ENCODE assay signal across 15 cellular contexts in the genomic region with DNA sequence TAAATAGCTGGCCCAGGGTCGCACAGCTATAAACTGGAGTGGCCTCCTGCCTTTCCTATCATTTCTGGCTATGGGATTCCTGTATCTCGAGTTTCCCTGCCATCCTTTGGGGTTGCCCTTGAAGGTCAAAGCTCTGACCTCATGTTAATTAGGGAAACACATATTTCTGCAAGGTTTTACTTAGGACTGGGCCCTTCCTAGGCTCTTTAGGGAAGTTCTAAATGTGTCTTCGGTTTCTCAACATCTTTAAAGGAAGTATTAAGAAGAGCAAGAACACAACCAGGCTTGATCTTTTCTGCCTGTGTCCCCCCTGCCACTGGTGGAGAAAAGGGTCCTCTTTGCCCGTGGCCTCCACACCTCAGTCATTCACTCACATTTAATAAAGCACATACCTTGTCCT. TPM values are rescaled to one million over a fixed set of nuclear protein-coding genes. Genes with fewer than 3 reads are reported as not detected.
A peak's percentile ranks its signal among the peaks of the same experiment; 100 is the strongest.
DNase-seq lines count a peak whose midpoint lies in the region; ATAC-seq, FAIRE-seq and TF ChIP-seq lines count a peak whose summit lies in the region.
"Had no signal": no experiment of that assay in that cellular context is flagged by ENCODE, and none has a peak within 500 bp of the region (broad histone marks: within the 10 kb centered on the region; RNA-seq: fewer than 3 reads in every experiment).

No MANE protein-coding gene starts in this region.

- peak overlapping the region; percentile 54 to 98 (median 83); a peak in 21 of 22 replicates for H3K9ac ChIP-seq in BLaER1 treated with 17β-estradiol and CSF1 and Interleukin-3, amounts not matched to agents 10 nM and 100 nM
- no peak overlapping the region for H3K9ac ChIP-seq in mesenchymal stem cell (ENCODE audit: low read length)

- no peaks in the 10 kb centered on the region; a peak in 2 of 22 replicates for H3K9me3 ChIP-seq in BLaER1 treated with 17β-estradiol and CSF1 and Interleukin-3, amounts not matched to agents 10 nM and 100 nM (replicated peaks in 1 of 11)
- H3K9me3 ChIP-seq in T-helper 17 cell (ENCODE audit: control insufficient read depth, low read length, poor library complexity, severe bottlenecking) = no peaks in the 10 kb centered on the region
- no peaks in the 10 kb centered on the region for H3K9me3 ChIP-seq in mesenchymal stem cell (ENCODE audit: control insufficient read depth, low read length)

- H3K4me1 Mint-ChIP-seq in T-helper 17 cell = peaks cover 86% of the 10 kb centered on the region

- H3K79me1 ChIP-seq in mesenchymal stem cell (replicated peaks; ENCODE audit: low read length, poor library complexity, severe bottlenecking) = no peaks in the 10 kb centered on the region

- H2BK15ac ChIP-seq in mesenchymal stem cell (ENCODE audit: low read depth, poor library complexity, severe bottlenecking) = no peak overlapping the region

- H3K27ac ChIP-seq in BLaER1 treated with 17β-estradiol and CSF1 and Interleukin-3, amounts not matched to agents 10 nM and 100 nM = peak overlapping the region; percentile 67 to 99 (median 95)
- H3K27ac ChIP-seq in mesenchymal stem cell (ENCODE audit: low read length, poor library complexity, severe bottlenecking) = no peak overlapping the region
- H3K27ac ChIP-seq: RWPE1 had no signal

- DNase-seq in GM12892 (ENCODE audit: insufficient read length) (no peak), T-helper 17 cell (no peak), mesenchymal stem cell (no peak), left lobe of liver (ENCODE audit: low spot score) (no peak), SK-N-DZ (ENCODE audit: low spot score) (no peak), OCI-M2 (lab: John Stamatoyannopoulos, UW; ENCODE audit: unreplicated experiment) (no peak)
- DNase-seq: COR-L47; NCI-H2029 treated with DMSO at 0.1 percent for 48 hours; stimulated activated CD4-positive, alpha-beta T cell treated with anti-CD3 and anti-CD28 coated beads, Interleukin-12 subunit alpha, Interleukin-12 subunit beta, amount 100 ng/mL, for 4 hours; stimulated activated CD8-positive, alpha-beta memory T cell treated with anti-CD3 and anti-CD28 coated beads, Interleukin-4, amount 100 ng/mL, for 48 hours had no signal

- WGBS in mesenchymal stem cell = 81% methylated on average over 4 of the region's 4 CpGs

- peak; percentile 93 for FAIRE-seq in GM12892 (lab: Jason Lieb, UNC)

- H3K27ac Mint-ChIP-seq in T-helper 17 cell = peak overlapping the region; percentile 99

- H3K4me2 ChIP-seq in BLaER1 treated with 17β-estradiol and CSF1 and Interleukin-3, amounts not matched to agents 10 nM and 100 nM = peak overlapping the region; percentile 85 to 99 (median 97)
- no peak overlapping the region for H3K4me2 ChIP-seq in mesenchymal stem cell (ENCODE audit: low read length, poor library complexity, severe bottlenecking)

- no peak overlapping the region for H2AFZ ChIP-seq in mesenchymal stem cell (ENCODE audit: low read depth, low read length)

- peaks cover 14 to 100% (median 53%) of the 10 kb centered on the region in 11 experiments for H4K20me1 ChIP-seq in BLaER1 treated with 17β-estradiol and CSF1 and Interleukin-3, amounts not matched to agents 10 nM and 100 nM

- peak overlapping the region in 1 of 2 experiments; percentile 52 for H2BK12ac ChIP-seq in mesenchymal stem cell (ENCODE audit: low read length in 2 of 2)

- no peak overlapping the region for H3K14ac ChIP-seq in mesenchymal stem cell (ENCODE audit: low read length in 2 of 2)

- H3K4me1 ChIP-seq in BLaER1 treated with 17β-estradiol and CSF1 and Interleukin-3, amounts not matched to agents 10 nM and 100 nM = peaks cover 94 to 100% (median 100%) of the 10 kb centered on the region in 10 experiments
- H3K4me1 ChIP-seq in mesenchymal stem cell (ENCODE audit: control insufficient read depth, insufficient read depth, low read depth, low read length) = peaks cover 7% of the 10 kb centered on the region

- H3K27me3 ChIP-seq in BLaER1 treated with 17β-estradiol and CSF1 and Interleukin-3, amounts not matched to agents 10 nM and 100 nM = no peaks in the 10 kb centered on the region
- no peaks in the 10 kb centered on the region for H3K27me3 ChIP-seq in mesenchymal stem cell (ENCODE audit: control insufficient read depth in 1 of 2, insufficient read depth in 1 of 2, low read length in 2 of 2)

- H4K91ac ChIP-seq in mesenchymal stem cell (ENCODE audit: low read length) = no peak overlapping the region

- peak overlapping the region; percentile 92 for H3K4me3 Mint-ChIP-seq in T-helper 17 cell
- H3K4me3 Mint-ChIP-seq: brain, nephron had no signal

- no peak overlapping the region for H3K4ac ChIP-seq in mesenchymal stem cell (ENCODE audit: low read depth in 1 of 2, low read length in 2 of 2)

- peaks cover 43 to 100% (median 85%) of the 10 kb centered on the region in 11 experiments; a peak in 20 of 22 replicates for H3K36me3 ChIP-seq in BLaER1 treated with 17β-estradiol and CSF1 and Interleukin-3, amounts not matched to agents 10 nM and 100 nM
- no peaks in the 10 kb centered on the region for H3K36me3 ChIP-seq in mesenchymal stem cell (ENCODE audit: control insufficient read depth in 1 of 2, insufficient read depth in 2 of 2, low read depth in 1 of 2, low read length in 2 of 2)

- TF ChIP-seq POLR2A in GM12892 (IDR thresholded peaks at IDR 0.05; ENCODE audit: low read depth, low read length) = no peak

- H3K36me3 Mint-ChIP-seq in T-helper 17 cell (ENCODE audit: low read depth) = peaks cover 4% of the 10 kb centered on the region
- H3K36me3 Mint-ChIP-seq: brain had no signal

- H3K27me3 Mint-ChIP-seq in T-helper 17 cell = no peaks in the 10 kb centered on the region

- H3K4me3 ChIP-seq in BLaER1 treated with 17β-estradiol and CSF1 and Interleukin-3, amounts not matched to agents 10 nM and 100 nM = peak overlapping the region; percentile 27 to 86 (median 49); a peak in 18 of 20 replicates
- no peak overlapping the region for H3K4me3 ChIP-seq in mesenchymal stem cell (ENCODE audit: insufficient read depth in 1 of 2, low read depth in 1 of 2, low read length in 2 of 2)

- peak overlapping the region; percentile 39 for H4K8ac ChIP-seq in mesenchymal stem cell (ENCODE audit: low read length)

- no peak overlapping the region for H2AK5ac ChIP-seq in mesenchymal stem cell (ENCODE audit: low read length, severe bottlenecking)

- ATAC-seq in T-helper 17 cell (no peak), left lobe of liver (no peak), GM21737 (IDR thresholded peaks at IDR 0.05; ENCODE audit: unreplicated experiment) (no peak)

- no peak overlapping the region for H3K23ac ChIP-seq in mesenchymal stem cell (ENCODE audit: low read length in 2 of 2)

- no peak overlapping the region for H2BK5ac ChIP-seq in mesenchymal stem cell (ENCODE audit: low read depth, low read length, poor library complexity, severe bottlenecking)

- H3K18ac ChIP-seq in mesenchymal stem cell (ENCODE audit: low read depth in 1 of 2, low read length in 2 of 2) = peak overlapping the region in 1 of 2 experiments; percentile 28

- H2BK120ac ChIP-seq in mesenchymal stem cell (ENCODE audit: low read depth, low read length) = no peak overlapping the region

RNA-seq across cellular contexts. Expression of a gene that starts 10.8 kb away (rescaled TPM):
- polyA plus RNA-seq in GM12892 (2012; ENCODE audit: missing spikeins) = 1,187 TPM
- total RNA-seq in T-helper 17 cell (100 to 1,000 TPM; 485 to 528 TPM), left lobe of liver (20.7 TPM)
- polyA plus RNA-seq in mesenchymal stem cell (2013, experiment 1 of 2) = 1.1 TPM
- polyA plus RNA-seq in mesenchymal stem cell (2013, experiment 2 of 2) = 1.1 TPM
- 7.0 and 7.2 TPM in 2 replicates for polyA plus RNA-seq in SK-N-DZ (2014; cell fraction: cytosol; rRNA removed)
- 2.6 and 5.3 TPM in 2 replicates for polyA plus RNA-seq in SK-N-DZ (2014; cell fraction: nucleus; rRNA removed)

RNA-seq across cellular contexts. Expression of a gene that starts 40.5 kb away (rescaled TPM):
- 0.68 TPM for polyA plus RNA-seq in GM12892 (2012; ENCODE audit: missing spikeins)
- under 1 TPM; 0.39 to 0.60 TPM for total RNA-seq in T-helper 17 cell
- polyA plus RNA-seq in mesenchymal stem cell (2013, experiment 1 of 2) = 0.07 TPM
- polyA plus RNA-seq in mesenchymal stem cell (2013, experiment 2 of 2) = 0.07 TPM
- total RNA-seq in left lobe of liver = 0.20 TPM
- 0.54 and 0.90 TPM in 2 replicates for polyA plus RNA-seq in SK-N-DZ (2014; cell fraction: cytosol; rRNA removed)
- polyA plus RNA-seq in SK-N-DZ (2014; cell fraction: nucleus; rRNA removed) = 2.0 and 2.4 TPM in 2 replicates

Comparison
In these comparisons a context has a peak if more than half of its experiments do, and no peak if none do; other contexts are left out.
1. H3K4me3 ChIP-seq: peak in BLaER1 treated with 17β-estradiol and CSF1 and Interleukin-3, amounts not matched to agents 10 nM and 100 nM (10 of 10); none in mesenchymal stem cell (0 of 2).
2. RNA of a gene that starts 10.8 kb away (total RNA-seq): 485 to 528 TPM in T-helper 17 cell; 20.7 TPM in left lobe of liver (single experiment); every median in the first group is over 10 times any median in the second.